In the genomic region with DNA sequence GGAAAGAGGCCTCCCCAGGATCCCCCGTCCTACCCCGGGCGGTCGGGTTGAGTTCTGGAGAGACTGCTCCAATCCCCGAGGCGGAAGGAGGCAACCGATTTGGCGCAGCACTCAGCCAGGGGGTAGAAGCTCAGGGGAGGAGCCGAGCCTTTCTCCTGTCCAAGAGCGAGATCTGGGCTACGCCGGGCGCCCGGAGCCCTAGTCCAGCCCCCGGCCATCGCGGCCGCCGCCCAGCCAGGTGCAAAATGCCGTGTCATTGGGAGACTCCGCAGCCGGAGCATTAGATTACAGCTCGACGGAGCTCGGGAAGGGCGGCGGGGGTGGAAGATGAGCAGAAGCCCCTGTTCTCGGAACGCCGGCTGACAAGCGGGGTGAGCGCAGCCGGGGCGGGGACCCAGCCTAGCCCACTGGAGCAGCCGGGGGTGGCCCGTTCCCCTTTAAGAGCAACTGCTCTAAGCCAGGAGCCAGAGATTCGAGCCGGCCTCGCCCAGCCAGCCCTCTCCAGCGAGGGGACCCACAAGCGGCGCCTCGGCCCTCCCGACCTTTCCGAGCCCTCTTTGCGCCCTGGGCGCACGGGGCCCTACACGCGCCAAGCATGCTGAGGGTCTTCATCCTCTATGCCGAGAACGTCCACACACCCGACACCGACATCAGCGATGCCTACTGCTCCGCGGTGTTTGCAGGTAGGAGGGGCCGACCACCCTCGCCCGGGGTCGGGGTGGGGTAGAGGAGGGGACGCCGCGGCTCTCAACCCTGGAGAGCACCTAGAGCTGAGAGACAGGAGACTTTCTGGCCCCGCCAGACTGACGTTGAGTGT, we compare ENCODE assay signal across 2 cellular contexts.
A peak's percentile ranks its signal among the peaks of the same experiment; 100 is the strongest.
TF ChIP-seq lines count a peak whose summit lies in the region.

A gene (plus strand): TSS at position 158 of the 817 bp plus-strand sequence.

TF ChIP-seq in liver, 16 proteins besides CTCF, POLR2A, EP300 and RAD21:
- TF ChIP-seq EGR1 (IDR thresholded peaks at IDR 0.05; ENCODE audit: low read depth in 2 of 2) (no peak), YY1 (IDR thresholded peaks at IDR 0.05) (peak; percentile 84), TAF1 (conservative IDR thresholded peaks at IDR 0.05) (peak; percentile 51)
- TF ChIP-seq, protein P1, sequence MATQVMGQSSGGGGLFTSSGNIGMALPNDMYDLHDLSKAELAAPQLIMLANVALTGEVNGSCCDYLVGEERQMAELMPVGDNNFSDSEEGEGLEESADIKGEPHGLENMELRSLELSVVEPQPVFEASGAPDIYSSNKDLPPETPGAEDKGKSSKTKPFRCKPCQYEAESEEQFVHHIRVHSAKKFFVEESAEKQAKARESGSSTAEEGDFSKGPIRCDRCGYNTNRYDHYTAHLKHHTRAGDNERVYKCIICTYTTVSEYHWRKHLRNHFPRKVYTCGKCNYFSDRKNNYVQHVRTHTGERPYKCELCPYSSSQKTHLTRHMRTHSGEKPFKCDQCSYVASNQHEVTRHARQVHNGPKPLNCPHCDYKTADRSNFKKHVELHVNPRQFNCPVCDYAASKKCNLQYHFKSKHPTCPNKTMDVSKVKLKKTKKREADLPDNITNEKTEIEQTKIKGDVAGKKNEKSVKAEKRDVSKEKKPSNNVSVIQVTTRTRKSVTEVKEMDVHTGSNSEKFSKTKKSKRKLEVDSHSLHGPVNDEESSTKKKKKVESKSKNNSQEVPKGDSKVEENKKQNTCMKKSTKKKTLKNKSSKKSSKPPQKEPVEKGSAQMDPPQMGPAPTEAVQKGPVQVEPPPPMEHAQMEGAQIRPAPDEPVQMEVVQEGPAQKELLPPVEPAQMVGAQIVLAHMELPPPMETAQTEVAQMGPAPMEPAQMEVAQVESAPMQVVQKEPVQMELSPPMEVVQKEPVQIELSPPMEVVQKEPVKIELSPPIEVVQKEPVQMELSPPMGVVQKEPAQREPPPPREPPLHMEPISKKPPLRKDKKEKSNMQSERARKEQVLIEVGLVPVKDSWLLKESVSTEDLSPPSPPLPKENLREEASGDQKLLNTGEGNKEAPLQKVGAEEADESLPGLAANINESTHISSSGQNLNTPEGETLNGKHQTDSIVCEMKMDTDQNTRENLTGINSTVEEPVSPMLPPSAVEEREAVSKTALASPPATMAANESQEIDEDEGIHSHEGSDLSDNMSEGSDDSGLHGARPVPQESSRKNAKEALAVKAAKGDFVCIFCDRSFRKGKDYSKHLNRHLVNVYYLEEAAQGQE (IDR thresholded peaks at IDR 0.05): peak; percentile 73

TF ChIP-seq in HepG2, 621 proteins besides CTCF, POLR2A, EP300 and RAD21:
- TF ChIP-seq, protein P2, sequence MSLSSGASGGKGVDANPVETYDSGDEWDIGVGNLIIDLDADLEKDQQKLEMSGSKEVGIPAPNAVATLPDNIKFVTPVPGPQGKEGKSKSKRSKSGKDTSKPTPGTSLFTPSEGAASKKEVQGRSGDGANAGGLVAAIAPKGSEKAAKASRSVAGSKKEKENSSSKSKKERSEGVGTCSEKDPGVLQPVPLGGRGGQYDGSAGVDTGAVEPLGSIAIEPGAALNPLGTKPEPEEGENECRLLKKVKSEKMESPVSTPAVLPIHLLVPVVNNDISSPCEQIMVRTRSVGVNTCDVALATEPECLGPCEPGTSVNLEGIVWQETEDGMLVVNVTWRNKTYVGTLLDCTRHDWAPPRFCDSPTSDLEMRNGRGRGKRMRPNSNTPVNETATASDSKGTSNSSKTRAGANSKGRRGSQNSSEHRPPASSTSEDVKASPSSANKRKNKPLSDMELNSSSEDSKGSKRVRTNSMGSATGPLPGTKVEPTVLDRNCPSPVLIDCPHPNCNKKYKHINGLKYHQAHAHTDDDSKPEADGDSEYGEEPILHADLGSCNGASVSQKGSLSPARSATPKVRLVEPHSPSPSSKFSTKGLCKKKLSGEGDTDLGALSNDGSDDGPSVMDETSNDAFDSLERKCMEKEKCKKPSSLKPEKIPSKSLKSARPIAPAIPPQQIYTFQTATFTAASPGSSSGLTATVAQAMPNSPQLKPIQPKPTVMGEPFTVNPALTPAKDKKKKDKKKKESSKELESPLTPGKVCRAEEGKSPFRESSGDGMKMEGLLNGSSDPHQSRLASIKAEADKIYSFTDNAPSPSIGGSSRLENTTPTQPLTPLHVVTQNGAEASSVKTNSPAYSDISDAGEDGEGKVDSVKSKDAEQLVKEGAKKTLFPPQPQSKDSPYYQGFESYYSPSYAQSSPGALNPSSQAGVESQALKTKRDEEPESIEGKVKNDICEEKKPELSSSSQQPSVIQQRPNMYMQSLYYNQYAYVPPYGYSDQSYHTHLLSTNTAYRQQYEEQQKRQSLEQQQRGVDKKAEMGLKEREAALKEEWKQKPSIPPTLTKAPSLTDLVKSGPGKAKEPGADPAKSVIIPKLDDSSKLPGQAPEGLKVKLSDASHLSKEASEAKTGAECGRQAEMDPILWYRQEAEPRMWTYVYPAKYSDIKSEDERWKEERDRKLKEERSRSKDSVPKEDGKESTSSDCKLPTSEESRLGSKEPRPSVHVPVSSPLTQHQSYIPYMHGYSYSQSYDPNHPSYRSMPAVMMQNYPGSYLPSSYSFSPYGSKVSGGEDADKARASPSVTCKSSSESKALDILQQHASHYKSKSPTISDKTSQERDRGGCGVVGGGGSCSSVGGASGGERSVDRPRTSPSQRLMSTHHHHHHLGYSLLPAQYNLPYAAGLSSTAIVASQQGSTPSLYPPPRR (CRISPR knock-in tag; IDR thresholded peaks at IDR 0.05; ENCODE audit: borderline replicate concordance): no peak
- TF ChIP-seq NR3C1 (CRISPR knock-in tag; IDR thresholded peaks at IDR 0.05) (no peak), ZNF773 (CRISPR knock-in tag; IDR thresholded peaks at IDR 0.05; ENCODE audit: borderline replicate concordance) (no peak), ZNF510 (CRISPR knock-in tag; IDR thresholded peaks at IDR 0.05; ENCODE audit: low read depth) (no peak), ZNF460 (CRISPR knock-in tag; IDR thresholded peaks at IDR 0.05; ENCODE audit: borderline replicate concordance) (no peak), SNAPC2 (CRISPR knock-in tag; IDR thresholded peaks at IDR 0.05) (no peak), ZFAT (CRISPR knock-in tag; conservative IDR thresholded peaks at IDR 0.05) (no peak), ZNF549 (CRISPR knock-in tag; IDR thresholded peaks at IDR 0.05) (no peak), GPN1 (CRISPR knock-in tag; IDR thresholded peaks at IDR 0.05; ENCODE audit: borderline replicate concordance) (no peak), ZNF557 (CRISPR knock-in tag; IDR thresholded peaks at IDR 0.05) (no peak), ZNF652 (CRISPR knock-in tag; IDR thresholded peaks at IDR 0.05; ENCODE audit: borderline replicate concordance, low read depth) (no peak), KDM1A (CRISPR knock-in tag; IDR thresholded peaks at IDR 0.05) (no peak), WIZ (CRISPR knock-in tag; IDR thresholded peaks at IDR 0.05) (no peak), ZNF274 (CRISPR knock-in tag; IDR thresholded peaks at IDR 0.05) (no peak), ZSCAN31 (CRISPR knock-in tag; IDR thresholded peaks at IDR 0.05; ENCODE audit: low read depth) (no peak), FOXP1 (IDR thresholded peaks at IDR 0.05) (no peak), FOXP1 (CRISPR knock-in tag; IDR thresholded peaks at IDR 0.05) (no peak), KLF16 (CRISPR knock-in tag; IDR thresholded peaks at IDR 0.05) (no peak)
- TF ChIP-seq, protein P3, sequence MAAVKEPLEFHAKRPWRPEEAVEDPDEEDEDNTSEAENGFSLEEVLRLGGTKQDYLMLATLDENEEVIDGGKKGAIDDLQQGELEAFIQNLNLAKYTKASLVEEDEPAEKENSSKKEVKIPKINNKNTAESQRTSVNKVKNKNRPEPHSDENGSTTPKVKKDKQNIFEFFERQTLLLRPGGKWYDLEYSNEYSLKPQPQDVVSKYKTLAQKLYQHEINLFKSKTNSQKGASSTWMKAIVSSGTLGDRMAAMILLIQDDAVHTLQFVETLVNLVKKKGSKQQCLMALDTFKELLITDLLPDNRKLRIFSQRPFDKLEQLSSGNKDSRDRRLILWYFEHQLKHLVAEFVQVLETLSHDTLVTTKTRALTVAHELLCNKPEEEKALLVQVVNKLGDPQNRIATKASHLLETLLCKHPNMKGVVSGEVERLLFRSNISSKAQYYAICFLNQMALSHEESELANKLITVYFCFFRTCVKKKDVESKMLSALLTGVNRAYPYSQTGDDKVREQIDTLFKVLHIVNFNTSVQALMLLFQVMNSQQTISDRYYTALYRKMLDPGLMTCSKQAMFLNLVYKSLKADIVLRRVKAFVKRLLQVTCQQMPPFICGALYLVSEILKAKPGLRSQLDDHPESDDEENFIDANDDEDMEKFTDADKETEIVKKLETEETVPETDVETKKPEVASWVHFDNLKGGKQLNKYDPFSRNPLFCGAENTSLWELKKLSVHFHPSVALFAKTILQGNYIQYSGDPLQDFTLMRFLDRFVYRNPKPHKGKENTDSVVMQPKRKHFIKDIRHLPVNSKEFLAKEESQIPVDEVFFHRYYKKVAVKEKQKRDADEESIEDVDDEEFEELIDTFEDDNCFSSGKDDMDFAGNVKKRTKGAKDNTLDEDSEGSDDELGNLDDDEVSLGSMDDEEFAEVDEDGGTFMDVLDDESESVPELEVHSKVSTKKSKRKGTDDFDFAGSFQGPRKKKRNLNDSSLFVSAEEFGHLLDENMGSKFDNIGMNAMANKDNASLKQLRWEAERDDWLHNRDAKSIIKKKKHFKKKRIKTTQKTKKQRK (IDR thresholded peaks at IDR 0.05; ENCODE audit: low read length): no peak
- TF ChIP-seq, protein P4, sequence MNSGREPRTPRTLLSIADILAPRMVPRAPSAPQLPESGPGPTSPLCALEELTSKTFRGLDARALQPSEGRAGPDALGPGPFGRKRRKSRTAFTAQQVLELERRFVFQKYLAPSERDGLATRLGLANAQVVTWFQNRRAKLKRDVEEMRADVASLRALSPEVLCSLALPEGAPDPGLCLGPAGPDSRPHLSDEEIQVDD (CRISPR knock-in tag; IDR thresholded peaks at IDR 0.05; ENCODE audit: borderline replicate concordance): no peak
- TF ChIP-seq, protein P5, sequence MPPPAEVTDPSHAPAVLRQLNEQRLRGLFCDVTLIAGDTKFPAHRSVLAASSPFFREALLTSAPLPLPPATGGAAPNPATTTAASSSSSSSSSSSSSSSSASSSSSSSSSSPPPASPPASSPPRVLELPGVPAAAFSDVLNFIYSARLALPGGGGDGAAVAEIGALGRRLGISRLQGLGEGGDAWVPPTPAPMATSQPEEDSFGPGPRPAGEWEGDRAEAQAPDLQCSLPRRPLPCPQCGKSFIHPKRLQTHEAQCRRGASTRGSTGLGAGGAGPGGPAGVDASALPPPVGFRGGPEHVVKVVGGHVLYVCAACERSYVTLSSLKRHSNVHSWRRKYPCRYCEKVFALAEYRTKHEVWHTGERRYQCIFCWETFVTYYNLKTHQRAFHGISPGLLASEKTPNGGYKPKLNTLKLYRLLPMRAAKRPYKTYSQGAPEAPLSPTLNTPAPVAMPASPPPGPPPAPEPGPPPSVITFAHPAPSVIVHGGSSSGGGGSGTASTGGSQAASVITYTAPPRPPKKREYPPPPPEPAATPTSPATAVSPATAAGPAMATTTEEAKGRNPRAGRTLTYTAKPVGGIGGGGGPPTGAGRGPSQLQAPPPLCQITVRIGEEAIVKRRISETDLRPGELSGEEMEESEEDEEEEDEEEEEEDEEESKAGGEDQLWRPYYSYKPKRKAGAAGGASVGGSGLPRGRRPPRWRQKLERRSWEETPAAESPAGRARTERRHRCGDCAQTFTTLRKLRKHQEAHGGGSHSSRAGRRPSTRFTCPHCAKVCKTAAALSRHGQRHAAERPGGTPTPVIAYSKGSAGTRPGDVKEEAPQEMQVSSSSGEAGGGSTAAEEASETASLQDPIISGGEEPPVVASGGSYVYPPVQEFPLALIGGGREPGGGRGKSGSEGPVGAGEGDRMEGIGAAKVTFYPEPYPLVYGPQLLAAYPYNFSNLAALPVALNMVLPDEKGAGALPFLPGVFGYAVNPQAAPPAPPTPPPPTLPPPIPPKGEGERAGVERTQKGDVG (CRISPR knock-in tag; IDR thresholded peaks at IDR 0.05; ENCODE audit: borderline replicate concordance): no peak
